In genomic region chr11:133695376-133695775, GRCh38 we compare ENCODE assay signal across 22 cellular contexts.
A peak's percentile ranks its signal among the peaks of the same experiment; 100 is the strongest.
DNase-seq lines count a peak whose midpoint lies in the region; ATAC-seq, FAIRE-seq and TF ChIP-seq lines count a peak whose summit lies in the region.
"Had no signal": no experiment of that assay in that cellular context is flagged by ENCODE, and none has a peak within 500 bp of the region (broad histone marks: within the 10 kb centered on the region; RNA-seq: fewer than 3 reads in every experiment).

No MANE protein-coding gene starts in this region.

- H3K23me2 ChIP-seq in H9 (ENCODE audit: insufficient read length, low read depth, low read length, poor library complexity, severe bottlenecking) = no peaks in the 10 kb centered on the region
- no peaks in the 10 kb centered on the region for H3K23me2 ChIP-seq in H1 (ENCODE audit: low read depth, low read length)

- H2AFZ ChIP-seq in H9 (ENCODE audit: low read length) (no peak overlapping the region), H1 (ENCODE audit: low read length) (no peak overlapping the region)
- H2AFZ ChIP-seq: GM23338 had no signal

- whole genome bisulfite sequencing in H9 (ENCODE audit: extremely low coverage, insufficient read length, low lambda C conversion rate) = no CpG with 5 or more reads among the region's 2 CpGs
- WGBS in H1 (ENCODE audit: extremely low coverage in 1 of 2, insufficient coverage in 1 of 2, insufficient read length in 1 of 2, insufficient replicate concordance in 2 of 2, low coverage in 1 of 2, low lambda C conversion rate in 2 of 2, missing lambda C conversion rate in 1 of 2), 2 experiments = 97% methylated on average over 2 of the region's 2 CpGs; no CpG with 5 or more reads in 1 of the 2 experiments

- H3K79me2 ChIP-seq in H9 (ENCODE audit: insufficient read depth, low read length) (no peaks in the 10 kb centered on the region), H1 (ENCODE audit: control insufficient read depth in 1 of 2, insufficient read depth in 2 of 2, low read length in 2 of 2) (no peaks in the 10 kb centered on the region)

- no peak overlapping the region for H2BK12ac ChIP-seq in H9 (ENCODE audit: insufficient read length, low read depth, low read length)
- no peak overlapping the region for H2BK12ac ChIP-seq in H1 (ENCODE audit: low read depth, low read length)

- H3K36me3 ChIP-seq in H1 (ENCODE audit: control insufficient read depth in 2 of 4, insufficient read depth in 4 of 4, low read length in 3 of 4) = no peaks in the 10 kb centered on the region
- H3K36me3 ChIP-seq: BLaER1 had no signal

- H3K36me3 Mint-ChIP-seq in activated CD8-positive, alpha-beta memory T cell treated with anti-CD3 and anti-CD28 coated beads, Interleukin-2, amount 10 ng/mL, durations not matched to agents 7 days and 5 days = no peaks in the 10 kb centered on the region
- H3K36me3 Mint-ChIP-seq in H9 (ENCODE audit: insufficient read depth in 1 of 3, low read depth in 3 of 3) = no peaks in the 10 kb centered on the region
- H3K36me3 Mint-ChIP-seq: CD4-positive, CD25-positive, alpha-beta regulatory T cell; CD8-positive, alpha-beta T cell had no signal

- POLR2A ChIA-PET in H1 (lab: Charles Lee; ENCODE audit: partially characterized antibody) = no interaction called here

- no peak overlapping the region for H3K4me2 ChIP-seq in H9 (ENCODE audit: insufficient read depth, insufficient read length, low read length)
- H3K4me2 ChIP-seq in H1 (ENCODE audit: insufficient read depth in 1 of 2, low read depth in 2 of 2, low read length in 2 of 2) = no peak overlapping the region
- H3K4me2 ChIP-seq: BLaER1, GM23338 had no signal

- H3K27me3 ChIP-seq in H9 (ENCODE audit: insufficient read depth, low read length) (no peaks in the 10 kb centered on the region), H1 (replicated peaks in 1 of 4; ENCODE audit: control insufficient read depth in 3 of 4, extremely low read depth in 1 of 4, insufficient read depth in 3 of 4, low read length in 3 of 4) (no peaks in the 10 kb centered on the region)
- H3K27me3 ChIP-seq: BLaER1 had no signal

- no peak for TF ChIP-seq RAD21 in H1 (IDR thresholded peaks at IDR 0.05 in 1 of 2, conservative IDR thresholded peaks at IDR 0.05 in 1 of 2; ENCODE audit: low read depth in 2 of 2, low read length in 2 of 2)

- H3K27ac Mint-ChIP-seq in activated CD8-positive, alpha-beta memory T cell treated with anti-CD3 and anti-CD28 coated beads, Interleukin-2, amount 10 ng/mL, durations not matched to agents 7 days and 5 days = no peak overlapping the region
- H3K27ac Mint-ChIP-seq in H9 = no peak overlapping the region; a peak in 1 of 7 replicates
- H3K27ac Mint-ChIP-seq: B cell; CD4-positive, CD25-positive, alpha-beta regulatory T cell; CD8-positive, alpha-beta T cell; GM23338 had no signal

- H3K9me3 ChIP-seq in H9 (ENCODE audit: control insufficient read depth, low read depth, low read length) = no peaks in the 10 kb centered on the region
- 0 out of 4 replicates have a peak, but pooled peaks cover 0 to 2% of the 10 kb centered on the region in 2 experiments for H3K9me3 ChIP-seq in H1 (ENCODE audit: insufficient read depth in 2 of 2, low read depth in 1 of 2, low read length in 1 of 2)
- H3K9me3 ChIP-seq: BLaER1, Caco-2 had no signal

- H2AK5ac ChIP-seq in H9 (ENCODE audit: insufficient read length, low read length) (no peak overlapping the region), H1 (ENCODE audit: low read depth, low read length) (no peak overlapping the region)

- H3K18ac ChIP-seq in H9 (ENCODE audit: insufficient read length, low read depth, low read length) (no peak overlapping the region), H1 (ENCODE audit: extremely low read depth, low read length) (no peak overlapping the region)

- no peaks in the 10 kb centered on the region for H3K79me1 ChIP-seq in H9 (ENCODE audit: insufficient read depth, low read depth, low read length, poor library complexity, severe bottlenecking)
- no peaks in the 10 kb centered on the region for H3K79me1 ChIP-seq in H1 (ENCODE audit: low read depth, low read length)

- no peak overlapping the region for H2BK120ac ChIP-seq in H9 (ENCODE audit: low read depth, low read length, poor library complexity, severe bottlenecking)
- no peak overlapping the region for H2BK120ac ChIP-seq in H1 (replicated peaks; ENCODE audit: low read depth, low read length)

- H3K4me3 ChIP-seq in H1 (ENCODE audit: extremely low read depth in 1 of 4, insufficient read depth in 2 of 4, low read depth in 3 of 4, low read length in 4 of 4) = no peak overlapping the region
- H3K4me3 ChIP-seq: BLaER1, GM23338 had no signal

- H2BK20ac ChIP-seq in H9 (ENCODE audit: low read depth, low read length, poor library complexity, severe bottlenecking) (no peak overlapping the region), H1 (ENCODE audit: low read length) (no peak overlapping the region)

- no peaks in the 10 kb centered on the region for H3K9me3 Mint-ChIP-seq in activated CD8-positive, alpha-beta memory T cell treated with anti-CD3 and anti-CD28 coated beads, Interleukin-2, amount 10 ng/mL, durations not matched to agents 7 days and 5 days (ENCODE audit: low read depth)
- no peaks in the 10 kb centered on the region for H3K9me3 Mint-ChIP-seq in H9
- H3K9me3 Mint-ChIP-seq: GM23338 had no signal

- H3K56ac ChIP-seq in H9 (ENCODE audit: insufficient read length, low read depth, low read length) (no peak overlapping the region), H1 (replicated peaks; ENCODE audit: insufficient read length, low read depth, low read length) (no peak overlapping the region)

- H4K20me1 ChIP-seq in H9 (ENCODE audit: control insufficient read depth, insufficient read depth, insufficient read length) (no peaks in the 10 kb centered on the region), H1 (replicated peaks in 1 of 2; ENCODE audit: control insufficient read depth in 1 of 2, insufficient read depth in 2 of 2, low read length in 2 of 2) (no peaks in the 10 kb centered on the region)
- H4K20me1 ChIP-seq: BLaER1 had no signal

- H4K8ac ChIP-seq in H9 (replicated peaks; ENCODE audit: insufficient read length, low read depth, low read length) = no peak overlapping the region
- no peak overlapping the region for H4K8ac ChIP-seq in H1 (ENCODE audit: extremely low read depth, insufficient read depth, low read length)

- no peak overlapping the region for H3K23ac ChIP-seq in H9 (ENCODE audit: insufficient read length, low read depth, low read length)
- H3K23ac ChIP-seq in H1 (ENCODE audit: insufficient read length) = no peak overlapping the region

- no peaks in the 10 kb centered on the region for H3K4me1 Mint-ChIP-seq in activated CD8-positive, alpha-beta memory T cell treated with anti-CD3 and anti-CD28 coated beads, Interleukin-2, amount 10 ng/mL, durations not matched to agents 7 days and 5 days
- H3K4me1 Mint-ChIP-seq in H9 = no peaks in the 10 kb centered on the region
- H3K4me1 Mint-ChIP-seq: B cell; CD4-positive, CD25-positive, alpha-beta regulatory T cell; GM23338 had no signal

- CTCF ChIA-PET in activated CD8-positive, alpha-beta memory T cell treated with anti-CD3 and anti-CD28 coated beads, Interleukin-2, amount 10 ng/mL, durations not matched to agents 7 days and 5 days (lab: Charles Lee) = no interaction called here
- CTCF ChIA-PET in H1 (lab: Charles Lee; ENCODE audit: partially characterized antibody) = interaction anchor here (0.6 to 1.7 kb wide), 5 partner anchors 10 to 117 kb away, joined by 3 to 5 read pairs (median 3); no protein-coding TSS in a partner anchor

- no peak overlapping the region for H3K9ac ChIP-seq in H9 (ENCODE audit: extremely low read depth, insufficient read length, low read length)
- H3K9ac ChIP-seq in H1 (replicated peaks in 1 of 4; ENCODE audit: extremely low read depth in 1 of 4, low read depth in 3 of 4, low read length in 3 of 4) = no peak overlapping the region
- H3K9ac ChIP-seq: BLaER1 had no signal

- H2BK5ac ChIP-seq in H9 (ENCODE audit: insufficient read length, low read length) (no peak overlapping the region), H1 (ENCODE audit: low read depth, low read length) (no peak overlapping the region)

- H3K14ac ChIP-seq in H9 (ENCODE audit: insufficient read depth, low read length) (no peak overlapping the region), H1 (ENCODE audit: insufficient read length) (no peak overlapping the region)

- H3K4me1 ChIP-seq in H9 (ENCODE audit: insufficient read depth, low read length) = no peaks in the 10 kb centered on the region
- H3K4me1 ChIP-seq in H1 (replicated peaks in 1 of 4; ENCODE audit: control insufficient read depth in 3 of 4, insufficient read depth in 4 of 4, low read length in 3 of 4) = no peaks in the 10 kb centered on the region
- H3K4me1 ChIP-seq: BLaER1, Caco-2 had no signal

- FAIRE-seq in H1 (lab: Jason Lieb, UNC) = no peak
- FAIRE-seq: A204.1, G401.6, GM12892, GM19239, H54 had no signal

- no peak for TF ChIP-seq EP300 in H1 (IDR thresholded peaks at IDR 0.05; ENCODE audit: borderline replicate concordance in 1 of 2, low read depth in 2 of 2, low read length in 2 of 2)

- TF ChIP-seq CTCF in H9 (conservative IDR thresholded peaks at IDR 0.05) (no peak), H1 (IDR thresholded peaks at IDR 0.05; ENCODE audit: control extremely low read depth in 1 of 3, insufficient read depth in 1 of 3, low read depth in 1 of 3, low read length in 3 of 3) (no peak)

- no peak for ATAC-seq in activated CD8-positive, alpha-beta memory T cell treated with anti-CD3 and anti-CD28 coated beads, Interleukin-2, amount 10 ng/mL, durations not matched to agents 7 days and 5 days
- ATAC-seq in GM21447 (IDR thresholded peaks at IDR 0.05; ENCODE audit: unreplicated experiment) (no peak), GM18868 (IDR thresholded peaks at IDR 0.05; ENCODE audit: unreplicated experiment) (no peak)
- ATAC-seq: CD8-positive, alpha-beta T cell; GM23338 had no signal

- H3T11ph ChIP-seq in H9 (ENCODE audit: low read length) = no peak overlapping the region

- H3K4me3 Mint-ChIP-seq in activated CD8-positive, alpha-beta memory T cell treated with anti-CD3 and anti-CD28 coated beads, Interleukin-2, amount 10 ng/mL, durations not matched to agents 7 days and 5 days = no peak overlapping the region
- no peak overlapping the region for H3K4me3 Mint-ChIP-seq in H9
- H3K4me3 Mint-ChIP-seq: B cell; CD4-positive, CD25-positive, alpha-beta regulatory T cell; CD8-positive, alpha-beta T cell; GM23338 had no signal

- H3K27ac ChIP-seq in H9 (ENCODE audit: insufficient read length, low read depth, low read length) (no peak overlapping the region), H1 (ENCODE audit: low read depth, low read length) (no peak overlapping the region)
- H3K27ac ChIP-seq: 22Rv1, BLaER1, C4-2B had no signal

- no peak for TF ChIP-seq POLR2A in H1 (IDR thresholded peaks at IDR 0.05; ENCODE audit: control extremely low read depth in 1 of 2, low read depth in 2 of 2, low read length in 2 of 2)

- no peak overlapping the region for H2BK15ac ChIP-seq in H9 (ENCODE audit: low read depth, low read length)
- H2BK15ac ChIP-seq in H1 (ENCODE audit: low read length) = 0 out of 2 replicates have a peak overlapping the region, but pooled peaks have one; percentile 12

- no peak overlapping the region for H4K5ac ChIP-seq in H9 (ENCODE audit: insufficient read length, low read depth, low read length)
- no peak overlapping the region for H4K5ac ChIP-seq in H1 (ENCODE audit: insufficient read length, low read depth, low read length)

- H3K27me3 Mint-ChIP-seq in activated CD8-positive, alpha-beta memory T cell treated with anti-CD3 and anti-CD28 coated beads, Interleukin-2, amount 10 ng/mL, durations not matched to agents 7 days and 5 days = no peaks in the 10 kb centered on the region
- peaks cover 1% of the 10 kb centered on the region for H3K27me3 Mint-ChIP-seq in H9 (ENCODE audit: low read depth)
- H3K27me3 Mint-ChIP-seq: B cell; CD4-positive, CD25-positive, alpha-beta regulatory T cell had no signal

- DNase-seq in activated CD8-positive, alpha-beta memory T cell treated with anti-CD3 and anti-CD28 coated beads, Interleukin-2, amount 10 ng/mL, durations not matched to agents 7 days and 5 days = peak; percentile 14
- no peak for DNase-seq in activated CD8-positive, alpha-beta memory T cell treated with anti-CD3 and anti-CD28 coated beads, Interleukin-2, amount 50 U/mL, for 48 hours
- DNase-seq in H9 (peak; percentile 12), H1 (ENCODE audit: low read depth in 1 of 2, low spot score in 2 of 2) (no peak)
- DNase-seq: Caco-2; CD4-positive, CD25-positive, alpha-beta regulatory T cell; CD8-positive, alpha-beta T cell; DMS153; DND-41; HCEC 1CT had no signal

- no peak overlapping the region for H3K4ac ChIP-seq in H9 (ENCODE audit: low read depth, low read length)
- no peak overlapping the region for H3K4ac ChIP-seq in H1 (replicated peaks; ENCODE audit: insufficient read length, low read depth, low read length)

- no peak overlapping the region for H4K91ac ChIP-seq in H9 (ENCODE audit: insufficient read length, low read depth, low read length)
- no peak overlapping the region for H4K91ac ChIP-seq in H1 (replicated peaks; ENCODE audit: insufficient read length, low read length)

Comparison
In these comparisons a context has a peak if more than half of its experiments do, and no peak if none do; other contexts are left out.
1. DNase-seq: peak in activated CD8-positive, alpha-beta memory T cell treated with anti-CD3 and anti-CD28 coated beads, Interleukin-2, amount 10 ng/mL, durations not matched to agents 7 days and 5 days (single experiment) and H9 (single experiment); none in activated CD8-positive, alpha-beta memory T cell treated with anti-CD3 and anti-CD28 coated beads, Interleukin-2, amount 50 U/mL, for 48 hours (single experiment) and H1 (0 of 2).